35 cellular contexts compared by ENCODE assay signal in the genomic region with DNA sequence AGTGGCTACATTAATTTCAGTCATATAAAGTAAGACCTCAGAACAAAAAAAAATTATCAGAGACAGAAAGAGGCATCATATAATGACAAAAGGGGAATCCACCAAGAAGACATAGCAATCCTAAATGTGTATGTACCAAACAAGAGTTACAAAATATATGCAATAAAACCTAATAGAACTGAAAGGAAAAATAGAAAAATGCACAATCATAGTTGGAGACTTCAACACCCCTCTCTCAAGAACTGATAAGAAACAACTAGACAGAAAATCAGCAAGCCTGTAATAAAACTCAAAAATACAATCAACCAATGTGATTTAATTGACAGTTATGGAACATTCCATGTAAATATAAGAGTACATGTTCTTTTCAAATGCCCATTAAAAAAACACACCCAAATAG.
A peak's percentile ranks its signal among the peaks of the same experiment; 100 is the strongest.
DNase-seq lines count a peak whose midpoint lies in the region; ATAC-seq, FAIRE-seq and TF ChIP-seq lines count a peak whose summit lies in the region.
"Had no signal": no experiment of that assay in that cellular context is flagged by ENCODE, and none has a peak within 500 bp of the region (broad histone marks: within the 10 kb centered on the region; RNA-seq: fewer than 3 reads in every experiment).

No MANE protein-coding gene starts in this region.

- H3K9ac ChIP-seq in astrocyte (ENCODE audit: low read length): no peak overlapping the region
- no peak overlapping the region for H3K9ac ChIP-seq in K562 (ENCODE audit: insufficient read depth in 1 of 2, low read depth in 2 of 2, low read length in 2 of 2)
- H3K9ac ChIP-seq: BLaER1; BLaER1 treated with 17β-estradiol and CSF1 and Interleukin-3, amounts not matched to agents 10 nM and 100 nM had no signal

- H3K4me1 ChIP-seq in astrocyte (ENCODE audit: insufficient read depth, low read length) (no peaks in the 10 kb centered on the region), K562 (replicated peaks in 1 of 2; ENCODE audit: control insufficient read depth in 2 of 2, insufficient read depth in 2 of 2, low read length in 2 of 2) (no peaks in the 10 kb centered on the region), right lobe of liver (no peaks in the 10 kb centered on the region)
- H3K4me1 ChIP-seq: A549; BE2C; BLaER1; BLaER1 treated with 17β-estradiol and CSF1 and Interleukin-3, amounts not matched to agents 10 nM and 100 nM; Caco-2 had no signal

- H3K27me3 ChIP-seq in astrocyte (ENCODE audit: insufficient read depth, low read length): no peaks in the 10 kb centered on the region
- H3K27me3 ChIP-seq in K562 (ENCODE audit: control insufficient read depth in 2 of 2, insufficient read depth in 2 of 2, low read length in 2 of 2): 0 out of 5 replicates have a peak, but pooled peaks cover 0 to 3% of the 10 kb centered on the region in 2 experiments
- no peaks in the 10 kb centered on the region for H3K27me3 ChIP-seq in right lobe of liver
- H3K27me3 ChIP-seq: BE2C; BLaER1; BLaER1 treated with 17β-estradiol and CSF1 and Interleukin-3, amounts not matched to agents 10 nM and 100 nM had no signal

- FAIRE-seq in astrocyte (lab: Jason Lieb, UNC): peak; percentile 34
- no peak for FAIRE-seq in K562 (lab: Jason Lieb, UNC)
- FAIRE-seq: A204.1, A549, D721Med had no signal

- in situ Hi-C loops in K562 (cut with MboI): no loop called here

- H3K9me1 ChIP-seq in K562 (ENCODE audit: control insufficient read depth, insufficient read depth, low read length): no peaks in the 10 kb centered on the region

- H3K9me3 Mint-ChIP-seq in astrocyte (ENCODE audit: unreplicated experiment): no peaks in the 10 kb centered on the region
- H3K9me3 Mint-ChIP-seq in activated CD4-positive, alpha-beta T cell treated with anti-CD3 and anti-CD28 coated beads, Interleukin-2, amount 10 ng/mL, durations not matched to agents 7 days and 5 days: no peaks in the 10 kb centered on the region

- BruUV-seq in K562 (replicated peaks; lab: Mats Ljungman, UMichigan): no TSS peak

- TF ChIP-seq POLR2A in K562 (conservative IDR thresholded peaks at IDR 0.05): no peak
- TF ChIP-seq POLR2A in right lobe of liver (IDR thresholded peaks at IDR 0.05): no peak

- H4K20me1 ChIP-seq in astrocyte (ENCODE audit: insufficient read depth, low read length) (no peaks in the 10 kb centered on the region), K562 (replicated peaks; ENCODE audit: control insufficient read depth, insufficient read depth, low read length) (no peaks in the 10 kb centered on the region)
- H4K20me1 ChIP-seq: BLaER1; BLaER1 treated with 17β-estradiol and CSF1 and Interleukin-3, amounts not matched to agents 10 nM and 100 nM had no signal

- H3K36me3 ChIP-seq in astrocyte (ENCODE audit: insufficient read depth, low read length) (no peaks in the 10 kb centered on the region), K562 (ENCODE audit: control insufficient read depth, insufficient read depth, low read length) (no peaks in the 10 kb centered on the region), right lobe of liver (no peaks in the 10 kb centered on the region)
- H3K36me3 ChIP-seq: BE2C; BLaER1; BLaER1 treated with 17β-estradiol and CSF1 and Interleukin-3, amounts not matched to agents 10 nM and 100 nM had no signal

- H3K27me3 Mint-ChIP-seq in astrocyte (ENCODE audit: low read depth, unreplicated experiment): peaks cover 2% of the 10 kb centered on the region
- peaks cover 43% of the 10 kb centered on the region for H3K27me3 Mint-ChIP-seq in activated CD4-positive, alpha-beta T cell treated with anti-CD3 and anti-CD28 coated beads, Interleukin-2, amount 10 ng/mL, durations not matched to agents 7 days and 5 days

- H3K4me3 ChIP-seq in astrocyte (ENCODE audit: insufficient read depth, low read depth, low read length) (no peak overlapping the region), K562 (no peak overlapping the region), right lobe of liver (no peak overlapping the region)
- H3K4me3 ChIP-seq: A549; BLaER1; BLaER1 treated with 17β-estradiol and CSF1 and Interleukin-3, amounts not matched to agents 10 nM and 100 nM had no signal

- H3K4me1 Mint-ChIP-seq in astrocyte (ENCODE audit: low read depth, unreplicated experiment): no peaks in the 10 kb centered on the region
- no peaks in the 10 kb centered on the region for H3K4me1 Mint-ChIP-seq in activated CD4-positive, alpha-beta T cell treated with anti-CD3 and anti-CD28 coated beads, Interleukin-2, amount 10 ng/mL, durations not matched to agents 7 days and 5 days
- H3K4me1 Mint-ChIP-seq: B cell; CD14-positive monocyte; CD4-positive, alpha-beta memory T cell; CD4-positive, CD25-positive, alpha-beta regulatory T cell; CD8-positive, alpha-beta memory T cell had no signal

- H2AFZ ChIP-seq in astrocyte (ENCODE audit: low read depth, low read length): no peak overlapping the region
- no peak overlapping the region for H2AFZ ChIP-seq in K562 (ENCODE audit: low read depth, low read length)

- ATAC-seq in K562 (no peak), right lobe of liver (no peak)
- ATAC-seq: A549; CD8-positive, alpha-beta T cell had no signal

- H3K27ac Mint-ChIP-seq in astrocyte (ENCODE audit: unreplicated experiment): no peak overlapping the region
- H3K27ac Mint-ChIP-seq in activated CD4-positive, alpha-beta T cell treated with anti-CD3 and anti-CD28 coated beads, Interleukin-2, amount 10 ng/mL, durations not matched to agents 7 days and 5 days: no peak overlapping the region
- H3K27ac Mint-ChIP-seq: B cell; CD4-positive, alpha-beta memory T cell; CD4-positive, alpha-beta T cell; CD4-positive, CD25-positive, alpha-beta regulatory T cell; CD8-positive, alpha-beta memory T cell; CD8-positive, alpha-beta T cell had no signal

- TF ChIP-seq CTCF in astrocyte (IDR thresholded peaks at IDR 0.05; ENCODE audit: insufficient read depth, low read depth, low read length) (no peak), K562 (IDR thresholded peaks at IDR 0.05 in 2 of 3, conservative IDR thresholded peaks at IDR 0.05 in 1 of 3; ENCODE audit: insufficient read depth in 2 of 3, low read depth in 1 of 3, low read length in 3 of 3) (no peak), right lobe of liver (IDR thresholded peaks at IDR 0.05) (no peak)

- H3K9me3 ChIP-seq in astrocyte (ENCODE audit: insufficient read depth, low read depth, low read length) (no peaks in the 10 kb centered on the region), K562 (replicated peaks; ENCODE audit: control insufficient read depth, insufficient read depth, low read depth, low read length) (no peaks in the 10 kb centered on the region), right lobe of liver (no peaks in the 10 kb centered on the region)
- H3K9me3 ChIP-seq: A549, BE2C, BLaER1, Caco-2 had no signal

- DNase-seq in OCI-M1 (lab: John Stamatoyannopoulos, UW) (peak; percentile 13), astrocyte (ENCODE audit: low read depth) (no peak), K562 (ENCODE audit: extremely low read depth in 1 of 4, low spot score in 3 of 4) (no peak), right lobe of liver (no peak), NCI-H526 (lab: John Stamatoyannopoulos, UW) (no peak)
- DNase-seq in activated CD4-positive, alpha-beta T cell treated with anti-CD3 and anti-CD28 coated beads, Interleukin-2, amount 10 ng/mL, durations not matched to agents 7 days and 5 days: no peak
- DNase-seq: 8988T; ACHN; AML-193; BE2C; C1 segment of cervical spinal cord; Caco-2; Calu3; CD4-positive, alpha-beta memory T cell; CD4-positive, alpha-beta T cell; CD4-positive, CD25-positive, alpha-beta regulatory T cell; CD8-positive, alpha-beta memory T cell; CD8-positive, alpha-beta T cell; COR-L47; DMS 273 treated with DMSO at 0.1 percent for 48 hours; DMS153; DMS53; DMS79; DMS79 treated with DMSO at 0.1 percent for 48 hours; DND-41; EL had no signal

- H3K27ac ChIP-seq in astrocyte (ENCODE audit: low read depth, low read length) (no peak overlapping the region), K562 (ENCODE audit: extremely low read depth, low read depth, low read length) (no peak overlapping the region), right lobe of liver (no peak overlapping the region)
- H3K27ac ChIP-seq: 22Rv1; A549; BLaER1; BLaER1 treated with 17β-estradiol and CSF1 and Interleukin-3, amounts not matched to agents 10 nM and 100 nM; C4-2B had no signal

- no peak for TF ChIP-seq EP300 in K562 (IDR thresholded peaks at IDR 0.05; ENCODE audit: low read length)

- H3K79me2 ChIP-seq in astrocyte (ENCODE audit: insufficient read depth, low read length) (no peaks in the 10 kb centered on the region), K562 (ENCODE audit: control insufficient read depth, insufficient read depth, low read length) (no peaks in the 10 kb centered on the region)

- H3K36me3 Mint-ChIP-seq in astrocyte (ENCODE audit: low read depth, unreplicated experiment): no peaks in the 10 kb centered on the region
- no peaks in the 10 kb centered on the region for H3K36me3 Mint-ChIP-seq in activated CD4-positive, alpha-beta T cell treated with anti-CD3 and anti-CD28 coated beads, Interleukin-2, amount 10 ng/mL, durations not matched to agents 7 days and 5 days (ENCODE audit: low read depth)
- H3K36me3 Mint-ChIP-seq: CD14-positive monocyte; CD4-positive, CD25-positive, alpha-beta regulatory T cell; CD8-positive, alpha-beta T cell had no signal

- POLR2A ChIA-PET in K562 (lab: Yijun Ruan, JAX): no interaction called here
- POLR2A ChIA-PET in activated CD4-positive, alpha-beta T cell treated with anti-CD3 and anti-CD28 coated beads, Interleukin-2, amount 10 ng/mL, durations not matched to agents 7 days and 5 days (lab: Charles Lee): no interaction called here

- H3K4me3 Mint-ChIP-seq in astrocyte (ENCODE audit: unreplicated experiment): no peak overlapping the region
- no peak overlapping the region for H3K4me3 Mint-ChIP-seq in activated CD4-positive, alpha-beta T cell treated with anti-CD3 and anti-CD28 coated beads, Interleukin-2, amount 10 ng/mL, durations not matched to agents 7 days and 5 days
- H3K4me3 Mint-ChIP-seq: B cell; CD14-positive monocyte; CD4-positive, alpha-beta memory T cell; CD4-positive, alpha-beta T cell; CD4-positive, CD25-positive, alpha-beta regulatory T cell; CD8-positive, alpha-beta memory T cell; CD8-positive, alpha-beta T cell had no signal

- intact Hi-C loops in K562 (cut with micrococcal nuclease) (no loop called here), right lobe of liver (cut with DNase I) (no loop called here)

- TF ChIP-seq RAD21 in K562 (CRISPR knock-in tag; conservative IDR thresholded peaks at IDR 0.05 in 1 of 2, IDR thresholded peaks at IDR 0.05 in 1 of 2): no peak

- CTCF ChIA-PET in K562 (lab: Yijun Ruan, JAX; ENCODE audit: low intra/inter-chr PET ratio): no interaction called here
- CTCF ChIA-PET in activated CD4-positive, alpha-beta T cell treated with anti-CD3 and anti-CD28 coated beads, Interleukin-2, amount 10 ng/mL, durations not matched to agents 7 days and 5 days (lab: Charles Lee): no interaction called here

- H3K4me2 ChIP-seq in astrocyte (ENCODE audit: low read length) (no peak overlapping the region), K562 (ENCODE audit: insufficient read depth, low read length) (no peak overlapping the region)
- H3K4me2 ChIP-seq: A549; BLaER1; BLaER1 treated with 17β-estradiol and CSF1 and Interleukin-3, amounts not matched to agents 10 nM and 100 nM had no signal
